ENCODE assay signal across 1 cellular context in the genomic region with DNA sequence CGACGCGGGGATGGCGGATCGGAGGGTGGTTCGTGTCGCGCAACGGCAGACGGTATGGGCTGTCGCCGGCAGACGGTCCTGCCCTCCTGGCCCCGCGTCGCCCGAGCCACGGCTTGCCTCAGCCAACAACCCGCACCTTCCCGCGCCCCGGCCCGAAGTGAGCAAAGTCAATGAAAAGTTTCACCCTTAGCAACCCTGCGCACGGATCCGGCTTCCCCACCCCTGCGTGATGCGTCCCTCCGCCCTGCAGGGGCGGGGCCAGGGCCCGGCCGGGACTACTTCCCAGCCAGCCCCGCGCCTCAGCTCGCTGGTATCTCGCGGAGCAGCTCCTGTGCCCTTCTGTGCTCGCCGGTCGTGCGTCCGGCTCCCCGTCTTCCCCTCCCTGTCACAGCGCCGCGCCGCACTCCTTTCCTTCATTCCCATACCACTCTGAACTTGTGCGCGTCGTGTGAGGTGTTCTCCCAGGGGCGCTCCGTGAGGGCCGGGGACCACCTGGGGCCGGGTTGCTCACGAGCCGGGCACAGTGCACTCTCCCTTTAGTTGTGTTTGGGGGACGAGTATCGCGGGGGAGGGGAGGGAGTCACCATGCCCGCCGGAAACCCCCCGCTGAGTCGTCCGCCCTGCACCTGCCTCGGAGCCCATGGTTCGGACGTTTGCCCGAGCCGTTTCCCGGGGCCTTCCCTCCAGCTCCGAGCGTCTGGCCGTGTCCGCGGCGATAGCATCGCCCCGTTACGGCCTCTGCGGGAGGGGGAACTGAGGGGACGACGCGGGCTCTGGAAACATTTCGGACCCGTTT.
TF ChIP-seq lines count a peak whose summit lies in the region.

TOB2 (minus strand) TSS at position 163 of the 796 bp plus-strand sequence. CDS start 9,456 bp downstream, outside the sequence.

TF ChIP-seq in GM23338, 12 proteins besides CTCF, POLR2A, EP300 and RAD21 (continued from another document):
- TF ChIP-seq, protein P1, sequence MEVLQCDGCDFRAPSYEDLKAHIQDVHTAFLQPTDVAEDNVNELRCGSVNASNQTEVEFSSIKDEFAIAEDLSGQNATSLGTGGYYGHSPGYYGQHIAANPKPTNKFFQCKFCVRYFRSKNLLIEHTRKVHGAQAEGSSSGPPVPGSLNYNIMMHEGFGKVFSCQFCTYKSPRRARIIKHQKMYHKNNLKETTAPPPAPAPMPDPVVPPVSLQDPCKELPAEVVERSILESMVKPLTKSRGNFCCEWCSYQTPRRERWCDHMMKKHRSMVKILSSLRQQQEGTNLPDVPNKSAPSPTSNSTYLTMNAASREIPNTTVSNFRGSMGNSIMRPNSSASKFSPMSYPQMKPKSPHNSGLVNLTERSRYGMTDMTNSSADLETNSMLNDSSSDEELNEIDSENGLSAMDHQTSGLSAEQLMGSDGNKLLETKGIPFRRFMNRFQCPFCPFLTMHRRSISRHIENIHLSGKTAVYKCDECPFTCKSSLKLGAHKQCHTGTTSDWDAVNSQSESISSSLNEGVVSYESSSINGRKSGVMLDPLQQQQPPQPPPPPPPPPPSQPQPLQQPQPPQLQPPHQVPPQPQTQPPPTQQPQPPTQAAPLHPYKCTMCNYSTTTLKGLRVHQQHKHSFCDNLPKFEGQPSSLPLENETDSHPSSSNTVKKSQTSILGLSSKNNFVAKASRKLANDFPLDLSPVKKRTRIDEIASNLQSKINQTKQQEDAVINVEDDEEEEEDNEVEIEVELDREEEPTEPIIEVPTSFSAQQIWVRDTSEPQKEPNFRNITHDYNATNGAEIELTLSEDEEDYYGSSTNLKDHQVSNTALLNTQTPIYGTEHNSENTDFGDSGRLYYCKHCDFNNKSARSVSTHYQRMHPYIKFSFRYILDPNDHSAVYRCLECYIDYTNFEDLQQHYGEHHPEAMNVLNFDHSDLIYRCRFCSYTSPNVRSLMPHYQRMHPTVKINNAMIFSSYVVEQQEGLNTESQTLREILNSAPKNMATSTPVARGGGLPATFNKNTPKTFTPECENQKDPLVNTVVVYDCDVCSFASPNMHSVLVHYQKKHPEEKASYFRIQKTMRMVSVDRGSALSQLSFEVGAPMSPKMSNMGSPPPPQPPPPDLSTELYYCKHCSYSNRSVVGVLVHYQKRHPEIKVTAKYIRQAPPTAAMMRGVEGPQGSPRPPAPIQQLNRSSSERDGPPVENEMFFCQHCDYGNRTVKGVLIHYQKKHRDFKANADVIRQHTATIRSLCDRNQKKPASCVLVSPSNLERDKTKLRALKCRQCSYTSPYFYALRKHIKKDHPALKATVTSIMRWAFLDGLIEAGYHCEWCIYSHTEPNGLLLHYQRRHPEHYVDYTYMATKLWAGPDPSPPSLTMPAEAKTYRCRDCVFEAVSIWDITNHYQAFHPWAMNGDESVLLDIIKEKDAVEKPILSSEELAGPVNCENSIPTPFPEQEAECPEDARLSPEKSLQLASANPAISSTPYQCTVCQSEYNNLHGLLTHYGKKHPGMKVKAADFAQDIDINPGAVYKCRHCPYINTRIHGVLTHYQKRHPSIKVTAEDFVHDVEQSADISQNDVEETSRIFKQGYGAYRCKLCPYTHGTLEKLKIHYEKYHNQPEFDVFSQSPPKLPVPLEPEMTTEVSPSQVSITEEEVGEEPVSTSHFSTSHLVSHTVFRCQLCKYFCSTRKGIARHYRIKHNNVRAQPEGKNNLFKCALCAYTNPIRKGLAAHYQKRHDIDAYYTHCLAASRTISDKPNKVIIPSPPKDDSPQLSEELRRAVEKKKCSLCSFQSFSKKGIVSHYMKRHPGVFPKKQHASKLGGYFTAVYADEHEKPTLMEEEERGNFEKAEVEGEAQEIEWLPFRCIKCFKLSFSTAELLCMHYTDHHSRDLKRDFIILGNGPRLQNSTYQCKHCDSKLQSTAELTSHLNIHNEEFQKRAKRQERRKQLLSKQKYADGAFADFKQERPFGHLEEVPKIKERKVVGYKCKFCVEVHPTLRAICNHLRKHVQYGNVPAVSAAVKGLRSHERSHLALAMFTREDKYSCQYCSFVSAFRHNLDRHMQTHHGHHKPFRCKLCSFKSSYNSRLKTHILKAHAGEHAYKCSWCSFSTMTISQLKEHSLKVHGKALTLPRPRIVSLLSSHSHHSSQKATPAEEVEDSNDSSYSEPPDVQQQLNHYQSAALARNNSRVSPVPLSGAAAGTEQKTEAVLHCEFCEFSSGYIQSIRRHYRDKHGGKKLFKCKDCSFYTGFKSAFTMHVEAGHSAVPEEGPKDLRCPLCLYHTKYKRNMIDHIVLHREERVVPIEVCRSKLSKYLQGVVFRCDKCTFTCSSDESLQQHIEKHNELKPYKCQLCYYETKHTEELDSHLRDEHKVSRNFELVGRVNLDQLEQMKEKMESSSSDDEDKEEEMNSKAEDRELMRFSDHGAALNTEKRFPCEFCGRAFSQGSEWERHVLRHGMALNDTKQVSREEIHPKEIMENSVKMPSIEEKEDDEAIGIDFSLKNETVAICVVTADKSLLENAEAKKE (CRISPR knock-in tag; IDR thresholded peaks at IDR 0.05): no peak
- TF ChIP-seq JUNB (IDR thresholded peaks at IDR 0.05; ENCODE audit: unreplicated experiment) (no peak), REST (IDR thresholded peaks at IDR 0.05; ENCODE audit: unreplicated experiment) (peak; percentile 43), ZNF114 (CRISPR knock-in tag; IDR thresholded peaks at IDR 0.05) (no peak), NANOG (IDR thresholded peaks at IDR 0.05; ENCODE audit: borderline replicate concordance) (no peak), EZH2 (IDR thresholded peaks at IDR 0.05; ENCODE audit: low read depth, unreplicated experiment) (no peak), ETS1 (IDR thresholded peaks at IDR 0.05) (peak; percentile 60; the same call in 1 of the 2 replicates), EZH2phosphoT487 (IDR thresholded peaks at IDR 0.05; ENCODE audit: unreplicated experiment) (no peak), POLR2AphosphoS5 (IDR thresholded peaks at IDR 0.05; ENCODE audit: low read depth) (peak; percentile 100), ZNF331 (CRISPR knock-in tag; IDR thresholded peaks at IDR 0.05; ENCODE audit: low read depth) (no peak), STAT1 (IDR thresholded peaks at IDR 0.05; ENCODE audit: unreplicated experiment) (no peak)
